Comparison of ENCODE assay signal across 21 cellular contexts in genomic region chr16:67651847-67652246, GRCh38. TPM values are rescaled to one million over a fixed set of nuclear protein-coding genes. Genes with fewer than 3 reads are reported as not detected.
DNase-seq lines count a peak whose midpoint lies in the region; ATAC-seq, FAIRE-seq and TF ChIP-seq lines count a peak whose summit lies in the region.
"Had no signal": no experiment of that assay in that cellular context is flagged by ENCODE, and none has a peak within 500 bp of the region (broad histone marks: within the 10 kb centered on the region; RNA-seq: fewer than 3 reads in every experiment).

No MANE protein-coding gene starts in this region.

- WGBS in HepG2 (ENCODE audit: low lambda C conversion rate): 25% methylated on average over 2 of the region's 4 CpGs
- WGBS in right lobe of liver (ENCODE audit: insufficient coverage, low coverage, low lambda C conversion rate, missing lambda C conversion rate): 100% methylated on average over 2 of the region's 4 CpGs
- 88 to 90% (median 90%) methylated on average over 2 to 4 of the region's 4 CpGs for WGBS in adrenal gland, 4 donors

- no peak overlapping the region for H3K4me3 Mint-ChIP-seq in activated CD8-positive, alpha-beta T cell treated with anti-CD3 and anti-CD28 coated beads for 36 hours
- no peak overlapping the region for H3K4me3 Mint-ChIP-seq in naive thymus-derived CD4-positive, alpha-beta T cell

- TF ChIP-seq EP300 in HepG2 (IDR thresholded peaks at IDR 0.05; ENCODE audit: low read depth in 2 of 2, low read length in 2 of 2) (no peak), HepG2 (CRISPR knock-in tag; IDR thresholded peaks at IDR 0.05; ENCODE audit: borderline replicate concordance) (no peak)

- H3K9ac ChIP-seq in HepG2 (ENCODE audit: insufficient read depth, low read depth, low read length): no peak overlapping the region
- H3K9ac ChIP-seq: parathyroid adenoma had no signal

- H3K79me2 ChIP-seq in HepG2 (ENCODE audit: insufficient read depth, low read length): no peaks in the 10 kb centered on the region
- H3K79me2 ChIP-seq: parathyroid adenoma had no signal

- H3K9me3 ChIP-seq in HepG2 (ENCODE audit: low read length) (no peaks in the 10 kb centered on the region), right lobe of liver (no peaks in the 10 kb centered on the region), adrenal gland (replicated peaks in 1 of 3) (no peaks in the 10 kb centered on the region)
- H3K9me3 ChIP-seq in naive thymus-derived CD4-positive, alpha-beta T cell (ENCODE audit: control insufficient read depth in 2 of 3, low read length in 3 of 3): no peaks in the 10 kb centered on the region
- H3K9me3 ChIP-seq: lower lobe of right lung had no signal

- FAIRE-seq in HepG2 (lab: Jason Lieb, UNC): no peak
- FAIRE-seq: TTC549, urothelium cell line had no signal

- H3K4me2 ChIP-seq in HepG2 (ENCODE audit: low read depth, low read length): no peak overlapping the region

- H3K27ac Mint-ChIP-seq in activated CD8-positive, alpha-beta T cell treated with anti-CD3 and anti-CD28 coated beads for 36 hours: peak overlapping the region; percentile 57
- peak overlapping the region in 6 of 9 donors; percentile 19 to 76 (median 42) for H3K27ac Mint-ChIP-seq in naive thymus-derived CD4-positive, alpha-beta T cell

- BruUV-seq in HepG2 (replicated peaks; lab: Mats Ljungman, UMichigan): no TSS peak

- H3K36me3 ChIP-seq in HepG2 (replicated peaks in 1 of 2; ENCODE audit: control insufficient read depth in 1 of 2, insufficient read depth in 2 of 2, low read length in 2 of 2) (peaks cover 0 to under 1% of the 10 kb centered on the region in 2 experiments; a peak in 1 of 5 replicates), right lobe of liver (no peaks in the 10 kb centered on the region), adrenal gland (replicated peaks in 1 of 2) (no peaks in the 10 kb centered on the region)
- peaks cover 0 to 88% (median 36%) of the 10 kb centered on the region in 3 experiments for H3K36me3 ChIP-seq in naive thymus-derived CD4-positive, alpha-beta T cell (ENCODE audit: control insufficient read depth in 2 of 3, insufficient read depth in 3 of 3, low read length in 3 of 3)

- no peak overlapping the region for H2AFZ ChIP-seq in HepG2 (ENCODE audit: low read length)
- H2AFZ ChIP-seq: parathyroid adenoma had no signal

- peaks cover 9 to 69% of the 10 kb centered on the region in 2 experiments for H3K27me3 ChIP-seq in HepG2 (ENCODE audit: control insufficient read depth in 1 of 2, insufficient read depth in 2 of 2, low read length in 2 of 2)
- peaks cover 0 to 12% of the 10 kb centered on the region in 2 donors for H3K27me3 ChIP-seq in right lobe of liver
- no peaks in the 10 kb centered on the region for H3K27me3 ChIP-seq in naive thymus-derived CD4-positive, alpha-beta T cell (ENCODE audit: control insufficient read depth in 2 of 2, insufficient read depth in 2 of 2, low read length in 2 of 2)
- peaks cover 23% of the 10 kb centered on the region for H3K27me3 ChIP-seq in adrenal gland

- no peaks in the 10 kb centered on the region for H3K27me3 Mint-ChIP-seq in activated CD8-positive, alpha-beta T cell treated with anti-CD3 and anti-CD28 coated beads for 36 hours
- H3K27me3 Mint-ChIP-seq in naive thymus-derived CD4-positive, alpha-beta T cell: no peaks in the 10 kb centered on the region

- in situ Hi-C loops in HepG2 (cut with HindIII; ENCODE audit: extremely low pct_ligation_motif_present, low pct_unique_long_range_greater_than_20kb): no loop called here

- H3K27ac ChIP-seq in HepG2 (ENCODE audit: extremely low read length, insufficient read depth, low read length) (no peak overlapping the region), right lobe of liver (no peak overlapping the region), caudate nucleus (ENCODE audit: low read depth, low read length) (no peak overlapping the region), adrenal gland (no peak overlapping the region)
- peak overlapping the region; percentile 7 for H3K27ac ChIP-seq in naive thymus-derived CD4-positive, alpha-beta T cell (ENCODE audit: low read depth, low read length)
- H3K27ac ChIP-seq: C4-2B, lower lobe of right lung, parathyroid adenoma had no signal

- no peak for DNase-seq in HepG2 (ENCODE audit: low spot score)
- no peak for DNase-seq in right lobe of liver
- no peak for DNase-seq in activated CD8-positive, alpha-beta T cell treated with anti-CD3 and anti-CD28 coated beads for 36 hours
- DNase-seq in naive thymus-derived CD4-positive, alpha-beta T cell: no peak
- no peak for DNase-seq in caudate nucleus (lab: John Stamatoyannopoulos, UW)
- no peak for DNase-seq in D341Med (ENCODE audit: low spot score)
- no peak for DNase-seq in NCI-H345 (lab: John Stamatoyannopoulos, UW)
- DNase-seq in adrenal gland: no peak
- DNase-seq: activated effector memory CD4-positive, alpha-beta T cell treated with Interleukin-2 at 50 U/mL for 16 hours; DMS 273 treated with DMSO at 0.1 percent for 48 hours; HCEC 1CT; Karpas-422; NCI-H1048; NCI-H187; NCI-H748 treated with DMSO at 0.1 percent for 48 hours had no signal

- H3K9me3 Mint-ChIP-seq in activated CD8-positive, alpha-beta T cell treated with anti-CD3 and anti-CD28 coated beads for 36 hours: no peaks in the 10 kb centered on the region
- H3K9me3 Mint-ChIP-seq in naive thymus-derived CD4-positive, alpha-beta T cell: no peaks in the 10 kb centered on the region

- intact Hi-C loops in HepG2 (cut with micrococcal nuclease; ENCODE audit: unreplicated experiment): no loop called here
- intact Hi-C loops in right lobe of liver (cut with DNase I): no loop called here
- intact Hi-C loops in activated CD8-positive, alpha-beta T cell treated with anti-CD3 and anti-CD28 coated beads for 36 hours (cut with micrococcal nuclease): no loop called here
- intact Hi-C loops in naive thymus-derived CD4-positive, alpha-beta T cell (cut with micrococcal nuclease): no loop called here
- intact Hi-C loops in adrenal gland (cut with DNase I): no loop called here

- H3K4me3 ChIP-seq in HepG2 (replicated peaks in 1 of 3; ENCODE audit: insufficient read depth in 1 of 3, low read depth in 2 of 3, low read length in 3 of 3) (no peak overlapping the region), right lobe of liver (no peak overlapping the region), adrenal gland (no peak overlapping the region)
- no peak overlapping the region for H3K4me3 ChIP-seq in naive thymus-derived CD4-positive, alpha-beta T cell (ENCODE audit: low read length)

- peaks cover 11% of the 10 kb centered on the region for H4K20me1 ChIP-seq in HepG2 (ENCODE audit: insufficient read depth, low read length)

- peaks cover 6% of the 10 kb centered on the region for H3K4me1 Mint-ChIP-seq in activated CD8-positive, alpha-beta T cell treated with anti-CD3 and anti-CD28 coated beads for 36 hours (ENCODE audit: low read depth)
- peaks cover 5 to 18% (median 16%) of the 10 kb centered on the region in 7 donors for H3K4me1 Mint-ChIP-seq in naive thymus-derived CD4-positive, alpha-beta T cell

- TF ChIP-seq POLR2A in HepG2 (IDR thresholded peaks at IDR 0.05; ENCODE audit: insufficient read depth in 1 of 2, low read depth in 2 of 2, low read length in 2 of 2) (no peak), right lobe of liver (IDR thresholded peaks at IDR 0.05) (no peak), adrenal gland (IDR thresholded peaks at IDR 0.05) (no peak)

- no peak for TF ChIP-seq CTCF in HepG2 (CRISPR knock-in tag; IDR thresholded peaks at IDR 0.05)
- TF ChIP-seq CTCF in right lobe of liver (IDR thresholded peaks at IDR 0.05): no peak
- TF ChIP-seq CTCF in activated CD8-positive, alpha-beta T cell treated with anti-CD3 and anti-CD28 coated beads for 36 hours (IDR thresholded peaks at IDR 0.05): no peak
- TF ChIP-seq CTCF in adrenal gland (IDR thresholded peaks at IDR 0.05): no peak

- no peak for TF ChIP-seq RAD21 in HepG2 (CRISPR knock-in tag; IDR thresholded peaks at IDR 0.05)

- ATAC-seq in HepG2 (no peak), right lobe of liver (no peak)
- ATAC-seq in activated CD8-positive, alpha-beta T cell treated with anti-CD3 and anti-CD28 coated beads for 36 hours: no peak
- no peak for ATAC-seq in naive thymus-derived CD4-positive, alpha-beta T cell

- H3K4me1 ChIP-seq in HepG2 (ENCODE audit: insufficient read depth, low read length): peaks cover 25% of the 10 kb centered on the region; the same call in 1 of the 2 replicates
- peaks cover 0 to 5% (median 0%) of the 10 kb centered on the region in 4 donors for H3K4me1 ChIP-seq in right lobe of liver
- no peaks in the 10 kb centered on the region for H3K4me1 ChIP-seq in naive thymus-derived CD4-positive, alpha-beta T cell (ENCODE audit: control insufficient read depth in 2 of 2, insufficient read depth in 2 of 2, low read length in 2 of 2)
- peaks cover 6% of the 10 kb centered on the region in 2 donors for H3K4me1 ChIP-seq in adrenal gland (replicated peaks in 1 of 2)
- H3K4me1 ChIP-seq: parathyroid adenoma had no signal

- POLR2A ChIA-PET in HepG2 (lab: Yijun Ruan, JAX): interaction anchor here (1.1 to 1.9 kb wide), 2 partner anchors 8 to 14 kb away, joined by 4 to 6 read pairs; partner anchors contain the start of genes ACD, C16orf86 and ENKD1
- POLR2A ChIA-PET in activated CD8-positive, alpha-beta T cell treated with anti-CD3 and anti-CD28 coated beads for 36 hours (lab: Charles Lee): interaction anchor here (1.2 to 9.2 kb wide), 3 partner anchors 8 to 13 kb away, joined by 3 to 100 read pairs (median 13); partner anchors contain the start of genes ACD and PARD6A
- POLR2A ChIA-PET in naive thymus-derived CD4-positive, alpha-beta T cell (lab: Charles Lee): interaction anchor here (1.4 to 1.8 kb wide), 2 partner anchors 9 to 90 kb away, joined by 3 to 6 read pairs; partner anchors contain the start of genes ACD, CTCF and PARD6A

- CTCF ChIA-PET in HepG2 (lab: Yijun Ruan, JAX; ENCODE audit: low intra/inter-chr PET ratio, low total read pairs): no interaction called here
- CTCF ChIA-PET in activated CD8-positive, alpha-beta T cell treated with anti-CD3 and anti-CD28 coated beads for 36 hours (lab: Charles Lee): interaction anchor here (0.9 to 1.9 kb wide), 3 partner anchors 11 to 171 kb away, joined by 3 to 5 read pairs (median 4); partner anchors contain the start of gene ATP6V0D1
- CTCF ChIA-PET in naive thymus-derived CD4-positive, alpha-beta T cell (lab: Charles Lee): interaction anchor here (1.5 kb wide), 1 partner anchor 90 kb away, joined by 3 read pairs; no protein-coding TSS in a partner anchor

- peaks cover 42% of the 10 kb centered on the region for H3K36me3 Mint-ChIP-seq in activated CD8-positive, alpha-beta T cell treated with anti-CD3 and anti-CD28 coated beads for 36 hours (ENCODE audit: low read depth)
- H3K36me3 Mint-ChIP-seq in naive thymus-derived CD4-positive, alpha-beta T cell: peaks cover 8 to 26% (median 21%) of the 10 kb centered on the region in 5 donors

RNA-seq across cellular contexts. Expression of gene CARMIL2, which starts 6.9 kb away (rescaled TPM):
- total RNA-seq in HepG2 (2016; rRNA removed; fragmentation: Illumina TruSeq; extraction: Trizol) (0.91 and 1.3 TPM in 2 replicates), right lobe of liver (1 to 10 TPM in 3 of 6 experiments, under 1 TPM in 3; 0.39 to 3.4 (median 0.88) TPM), adrenal gland (1 to 10 TPM in 5 of 8 donors, under 1 TPM in 3; 0.24 to 2.5 (median 1.3) TPM)
- total RNA-seq in HepG2 (2016; cell fraction: cytosol; rRNA removed; fragmentation: Illumina TruSeq; extraction: Trizol; ENCODE audit: low read depth): 0.35 TPM in 1 of 2 replicates, not detected in the other
- total RNA-seq in HepG2 (2016; cell fraction: insoluble cytoplasmic fraction; rRNA removed; fragmentation: Illumina TruSeq; extraction: Trizol): 0.70 and 1.1 TPM in 2 replicates
- total RNA-seq in HepG2 (2016; cell fraction: membrane; rRNA removed; fragmentation: Illumina TruSeq; extraction: Trizol): 0.53 and 0.79 TPM in 2 replicates
- total RNA-seq in HepG2 (2016; cell fraction: nucleus; rRNA removed; fragmentation: Illumina TruSeq; extraction: Trizol): 1.4 and 1.8 TPM in 2 replicates
- polyA plus RNA-seq in HepG2 (2011; rRNA removed) (2.7 and 3.9 TPM in 2 replicates), adrenal gland (10 to 100 TPM in 1 of 3 donors, 1 to 10 TPM in 1, under 1 TPM in 1; 0.35 to 18.5 (median 4.1) TPM)
- polyA plus RNA-seq in HepG2 (2011; cell fraction: cytosol; rRNA removed): 1.2 and 1.7 TPM in 2 replicates
- polyA plus RNA-seq in HepG2 (2011; cell fraction: nucleus; rRNA removed): 44.9 and 54.0 TPM in 2 replicates
- 3.5 and 5.1 TPM in 2 replicates for polyA plus RNA-seq in HepG2 (2012)
- polyA plus RNA-seq in HepG2 (2016; cell fraction: cytosol; fragmentation: Illumina TruSeq; extraction: Trizol; ENCODE audit: low read depth): 0.63 and 0.69 TPM in 2 replicates
- polyA plus RNA-seq in HepG2 (2016; cell fraction: insoluble cytoplasmic fraction; fragmentation: Illumina TruSeq; extraction: Trizol; ENCODE audit: low read depth): 0.79 and 1.0 TPM in 2 replicates
- 0.58 and 0.64 TPM in 2 replicates for polyA plus RNA-seq in HepG2 (2016; cell fraction: membrane; fragmentation: Illumina TruSeq; extraction: Trizol; ENCODE audit: low read depth)
- polyA plus RNA-seq in HepG2 (2016; cell fraction: nucleus; fragmentation: Illumina TruSeq; extraction: Trizol; ENCODE audit: insufficient read depth, low read depth): 6.0 and 8.0 TPM in 2 replicates
- polyA minus RNA-seq in HepG2 (2011; rRNA and poly(A)+ RNA removed; ENCODE audit: low replicate concordance): 0.23 and 5.9 TPM in 2 replicates
- 1.2 and 3.3 TPM in 2 replicates for polyA minus RNA-seq in HepG2 (2011; cell fraction: cytosol; rRNA and poly(A)+ RNA removed)
- polyA minus RNA-seq in HepG2 (2011; cell fraction: nucleus; rRNA and poly(A)+ RNA removed): 8.9 and 9.2 TPM in 2 replicates
- total RNA-seq in activated CD8-positive, alpha-beta T cell treated with anti-CD3 and anti-CD28 coated beads for 36 hours: 100 to 1,000 TPM; 151 to 155 TPM
- 100 to 1,000 TPM; 140 to 245 (median 215) TPM for total RNA-seq in naive thymus-derived CD4-positive, alpha-beta T cell
- polyA plus RNA-seq in naive thymus-derived CD4-positive, alpha-beta T cell: 10 to 100 TPM; 12.7 to 28.7 TPM
- total RNA-seq: bronchial epithelial cell had no signal

RNA-seq across cellular contexts. Expression of gene ACD, which starts 8.2 kb away (rescaled TPM):
- 26.1 and 32.6 TPM in 2 replicates for total RNA-seq in HepG2 (2016; rRNA removed; fragmentation: Illumina TruSeq; extraction: Trizol)
- 11.9 and 12.4 TPM in 2 replicates for total RNA-seq in HepG2 (2016; cell fraction: cytosol; rRNA removed; fragmentation: Illumina TruSeq; extraction: Trizol; ENCODE audit: low read depth)
- 22.4 and 31.8 TPM in 2 replicates for total RNA-seq in HepG2 (2016; cell fraction: insoluble cytoplasmic fraction; rRNA removed; fragmentation: Illumina TruSeq; extraction: Trizol)
- 20.9 and 24.1 TPM in 2 replicates for total RNA-seq in HepG2 (2016; cell fraction: membrane; rRNA removed; fragmentation: Illumina TruSeq; extraction: Trizol)
- 18.3 and 24.0 TPM in 2 replicates for total RNA-seq in HepG2 (2016; cell fraction: nucleus; rRNA removed; fragmentation: Illumina TruSeq; extraction: Trizol)
- 37.1 and 38.3 TPM in 2 replicates for polyA plus RNA-seq in HepG2 (2011; rRNA removed)
- polyA plus RNA-seq in HepG2 (2011; cell fraction: cytosol; rRNA removed): 15.3 and 28.8 TPM in 2 replicates
- 82.8 and 84.5 TPM in 2 replicates for polyA plus RNA-seq in HepG2 (2011; cell fraction: nucleus; rRNA removed)
- 28.9 and 29.0 TPM in 2 replicates for polyA plus RNA-seq in HepG2 (2012)
- 18.7 and 21.0 TPM in 2 replicates for polyA plus RNA-seq in HepG2 (2016; cell fraction: cytosol; fragmentation: Illumina TruSeq; extraction: Trizol; ENCODE audit: low read depth)
- 30.7 and 42.2 TPM in 2 replicates for polyA plus RNA-seq in HepG2 (2016; cell fraction: insoluble cytoplasmic fraction; fragmentation: Illumina TruSeq; extraction: Trizol; ENCODE audit: low read depth)
- polyA plus RNA-seq in HepG2 (2016; cell fraction: membrane; fragmentation: Illumina TruSeq; extraction: Trizol; ENCODE audit: low read depth): 29.3 and 29.6 TPM in 2 replicates
- 42.9 and 46.5 TPM in 2 replicates for polyA plus RNA-seq in HepG2 (2016; cell fraction: nucleus; fragmentation: Illumina TruSeq; extraction: Trizol; ENCODE audit: insufficient read depth, low read depth)
- polyA minus RNA-seq in HepG2 (2011; rRNA and poly(A)+ RNA removed; ENCODE audit: low replicate concordance): 39.4 and 41.0 TPM in 2 replicates
- 18.9 and 21.7 TPM in 2 replicates for polyA minus RNA-seq in HepG2 (2011; cell fraction: cytosol; rRNA and poly(A)+ RNA removed)
- polyA minus RNA-seq in HepG2 (2011; cell fraction: nucleus; rRNA and poly(A)+ RNA removed): 18.6 and 22.8 TPM in 2 replicates
- total RNA-seq in right lobe of liver: 1 to 10 TPM; 4.0 to 8.2 (median 5.9) TPM
- 10 to 100 TPM; 50.8 to 53.7 TPM for total RNA-seq in activated CD8-positive, alpha-beta T cell treated with anti-CD3 and anti-CD28 coated beads for 36 hours
- 10 to 100 TPM; 29.3 to 44.1 (median 34.4) TPM for total RNA-seq in naive thymus-derived CD4-positive, alpha-beta T cell
- polyA plus RNA-seq in naive thymus-derived CD4-positive, alpha-beta T cell: 10 to 100 TPM; 25.4 to 33.2 TPM
- total RNA-seq in adrenal gland: 10 to 100 TPM in 7 of 8 donors, 1 to 10 TPM in 1; 9.2 to 47.0 (median 20.7) TPM
- polyA plus RNA-seq in adrenal gland: 10 to 100 TPM in 2 of 3 donors, 1 to 10 TPM in 1; 7.3 to 26.5 (median 24.3) TPM

RNA-seq across cellular contexts. Expression of gene PARD6A, which starts 8.9 kb away (rescaled TPM):
- total RNA-seq in HepG2 (2016; rRNA removed; fragmentation: Illumina TruSeq; extraction: Trizol) (3.0 and 4.3 TPM in 2 replicates), right lobe of liver (1 to 10 TPM; 1.3 to 4.8 (median 2.6) TPM), adrenal gland (10 to 100 TPM in 4 of 8 donors, 1 to 10 TPM in 4; 7.3 to 49.1 (median 10.5) TPM)
- 22.8 and 24.1 TPM in 2 replicates for total RNA-seq in HepG2 (2016; cell fraction: cytosol; rRNA removed; fragmentation: Illumina TruSeq; extraction: Trizol; ENCODE audit: low read depth)
- 2.5 and 4.0 TPM in 2 replicates for total RNA-seq in HepG2 (2016; cell fraction: insoluble cytoplasmic fraction; rRNA removed; fragmentation: Illumina TruSeq; extraction: Trizol)
- 18.3 and 19.1 TPM in 2 replicates for total RNA-seq in HepG2 (2016; cell fraction: membrane; rRNA removed; fragmentation: Illumina TruSeq; extraction: Trizol)
- 1.6 and 2.2 TPM in 2 replicates for total RNA-seq in HepG2 (2016; cell fraction: nucleus; rRNA removed; fragmentation: Illumina TruSeq; extraction: Trizol)
- polyA plus RNA-seq in HepG2 (2011; rRNA removed) (3.5 and 3.6 TPM in 2 replicates), adrenal gland (1 to 10 TPM; 1.5 to 9.3 (median 6.7) TPM)
- 4.3 and 6.9 TPM in 2 replicates for polyA plus RNA-seq in HepG2 (2011; cell fraction: cytosol; rRNA removed)
- polyA plus RNA-seq in HepG2 (2011; cell fraction: nucleus; rRNA removed): 2.8 and 3.0 TPM in 2 replicates
- 1.3 and 2.2 TPM in 2 replicates for polyA plus RNA-seq in HepG2 (2012)
- polyA plus RNA-seq in HepG2 (2016; cell fraction: cytosol; fragmentation: Illumina TruSeq; extraction: Trizol; ENCODE audit: low read depth): 26.8 and 27.5 TPM in 2 replicates
- polyA plus RNA-seq in HepG2 (2016; cell fraction: insoluble cytoplasmic fraction; fragmentation: Illumina TruSeq; extraction: Trizol; ENCODE audit: low read depth): 2.2 and 3.0 TPM in 2 replicates
- 17.4 and 17.7 TPM in 2 replicates for polyA plus RNA-seq in HepG2 (2016; cell fraction: membrane; fragmentation: Illumina TruSeq; extraction: Trizol; ENCODE audit: low read depth)
- 1.5 and 2.9 TPM in 2 replicates for polyA plus RNA-seq in HepG2 (2016; cell fraction: nucleus; fragmentation: Illumina TruSeq; extraction: Trizol; ENCODE audit: insufficient read depth, low read depth)
- polyA minus RNA-seq in HepG2 (2011; rRNA and poly(A)+ RNA removed; ENCODE audit: low replicate concordance): 2.8 and 3.8 TPM in 2 replicates
- 0.79 and 2.1 TPM in 2 replicates for polyA minus RNA-seq in HepG2 (2011; cell fraction: cytosol; rRNA and poly(A)+ RNA removed)
- 0.50 and 0.77 TPM in 2 replicates for polyA minus RNA-seq in HepG2 (2011; cell fraction: nucleus; rRNA and poly(A)+ RNA removed)
- 1 to 10 TPM; 6.3 to 7.2 TPM for total RNA-seq in activated CD8-positive, alpha-beta T cell treated with anti-CD3 and anti-CD28 coated beads for 36 hours
- 10 to 100 TPM in 1 of 5 experiments, 1 to 10 TPM in 4; 4.5 to 11.2 (median 4.7) TPM for total RNA-seq in naive thymus-derived CD4-positive, alpha-beta T cell
- polyA plus RNA-seq in naive thymus-derived CD4-positive, alpha-beta T cell: 10 to 100 TPM in 1 of 2 donors, 1 to 10 TPM in 1; 9.3 to 15.1 TPM

RNA-seq across cellular contexts. Expression of gene ENKD1, which starts 14.7 kb away (rescaled TPM):
- total RNA-seq in HepG2 (2016; rRNA removed; fragmentation: Illumina TruSeq; extraction: Trizol): 20.8 and 21.4 TPM in 2 replicates
- total RNA-seq in HepG2 (2016; cell fraction: cytosol; rRNA removed; fragmentation: Illumina TruSeq; extraction: Trizol; ENCODE audit: low read depth): 10.8 and 12.4 TPM in 2 replicates
- total RNA-seq in HepG2 (2016; cell fraction: insoluble cytoplasmic fraction; rRNA removed; fragmentation: Illumina TruSeq; extraction: Trizol): 17.9 and 24.2 TPM in 2 replicates
- total RNA-seq in HepG2 (2016; cell fraction: membrane; rRNA removed; fragmentation: Illumina TruSeq; extraction: Trizol): 17.6 and 19.5 TPM in 2 replicates
- total RNA-seq in HepG2 (2016; cell fraction: nucleus; rRNA removed; fragmentation: Illumina TruSeq; extraction: Trizol): 13.8 and 15.4 TPM in 2 replicates
- 10.8 and 12.2 TPM in 2 replicates for polyA plus RNA-seq in HepG2 (2011; rRNA removed)
- polyA plus RNA-seq in HepG2 (2011; cell fraction: cytosol; rRNA removed): 6.0 and 11.2 TPM in 2 replicates
- polyA plus RNA-seq in HepG2 (2011; cell fraction: nucleus; rRNA removed): 29.2 and 37.2 TPM in 2 replicates
- polyA plus RNA-seq in HepG2 (2012): 9.4 and 12.3 TPM in 2 replicates
- polyA plus RNA-seq in HepG2 (2016; cell fraction: cytosol; fragmentation: Illumina TruSeq; extraction: Trizol; ENCODE audit: low read depth): 11.8 and 13.2 TPM in 2 replicates
- polyA plus RNA-seq in HepG2 (2016; cell fraction: insoluble cytoplasmic fraction; fragmentation: Illumina TruSeq; extraction: Trizol; ENCODE audit: low read depth): 18.0 and 18.5 TPM in 2 replicates
- 9.5 and 15.3 TPM in 2 replicates for polyA plus RNA-seq in HepG2 (2016; cell fraction: membrane; fragmentation: Illumina TruSeq; extraction: Trizol; ENCODE audit: low read depth)
- 33.6 and 35.0 TPM in 2 replicates for polyA plus RNA-seq in HepG2 (2016; cell fraction: nucleus; fragmentation: Illumina TruSeq; extraction: Trizol; ENCODE audit: insufficient read depth, low read depth)
- polyA minus RNA-seq in HepG2 (2011; rRNA and poly(A)+ RNA removed; ENCODE audit: low replicate concordance): 6.6 and 7.1 TPM in 2 replicates
- polyA minus RNA-seq in HepG2 (2011; cell fraction: cytosol; rRNA and poly(A)+ RNA removed): 4.5 and 7.8 TPM in 2 replicates
- polyA minus RNA-seq in HepG2 (2011; cell fraction: nucleus; rRNA and poly(A)+ RNA removed): 3.6 and 3.9 TPM in 2 replicates
- total RNA-seq in right lobe of liver: 1 to 10 TPM; 4.4 to 8.9 (median 7.3) TPM
- 1 to 10 TPM; 8.4 to 8.9 TPM for total RNA-seq in activated CD8-positive, alpha-beta T cell treated with anti-CD3 and anti-CD28 coated beads for 36 hours
- total RNA-seq in naive thymus-derived CD4-positive, alpha-beta T cell: 1 to 10 TPM; 4.9 to 8.3 (median 7.8) TPM
- 1 to 10 TPM; 1.1 to 2.5 TPM for polyA plus RNA-seq in naive thymus-derived CD4-positive, alpha-beta T cell
- 10 to 100 TPM in 7 of 8 donors, 1 to 10 TPM in 1; 8.8 to 69.8 (median 17.8) TPM for total RNA-seq in adrenal gland
- 100 to 1,000 TPM in 1 of 3 donors, 10 to 100 TPM in 1, 1 to 10 TPM in 1; 3.0 to 113 (median 72.5) TPM for polyA plus RNA-seq in adrenal gland

RNA-seq across cellular contexts. Expression of gene C16orf86, which starts 14.8 kb away (rescaled TPM):
- 1.7 and 3.1 TPM in 2 replicates for total RNA-seq in HepG2 (2016; rRNA removed; fragmentation: Illumina TruSeq; extraction: Trizol)
- 1.9 and 2.8 TPM in 2 replicates for total RNA-seq in HepG2 (2016; cell fraction: cytosol; rRNA removed; fragmentation: Illumina TruSeq; extraction: Trizol; ENCODE audit: low read depth)
- total RNA-seq in HepG2 (2016; cell fraction: insoluble cytoplasmic fraction; rRNA removed; fragmentation: Illumina TruSeq; extraction: Trizol): 2.1 and 4.2 TPM in 2 replicates
- total RNA-seq in HepG2 (2016; cell fraction: membrane; rRNA removed; fragmentation: Illumina TruSeq; extraction: Trizol): 2.2 and 3.5 TPM in 2 replicates
- total RNA-seq in HepG2 (2016; cell fraction: nucleus; rRNA removed; fragmentation: Illumina TruSeq; extraction: Trizol): 1.9 and 4.3 TPM in 2 replicates
- 1.5 and 2.0 TPM in 2 replicates for polyA plus RNA-seq in HepG2 (2011; rRNA removed)
- polyA plus RNA-seq in HepG2 (2011; cell fraction: cytosol; rRNA removed): 1.8 and 2.8 TPM in 2 replicates
- polyA plus RNA-seq in HepG2 (2011; cell fraction: nucleus; rRNA removed): 7.9 and 8.0 TPM in 2 replicates
- 1.3 and 1.7 TPM in 2 replicates for polyA plus RNA-seq in HepG2 (2012)
- 1.6 and 2.1 TPM in 2 replicates for polyA plus RNA-seq in HepG2 (2016; cell fraction: cytosol; fragmentation: Illumina TruSeq; extraction: Trizol; ENCODE audit: low read depth)
- 2.2 and 3.1 TPM in 2 replicates for polyA plus RNA-seq in HepG2 (2016; cell fraction: insoluble cytoplasmic fraction; fragmentation: Illumina TruSeq; extraction: Trizol; ENCODE audit: low read depth)
- polyA plus RNA-seq in HepG2 (2016; cell fraction: membrane; fragmentation: Illumina TruSeq; extraction: Trizol; ENCODE audit: low read depth): 2.3 and 2.5 TPM in 2 replicates
- polyA plus RNA-seq in HepG2 (2016; cell fraction: nucleus; fragmentation: Illumina TruSeq; extraction: Trizol; ENCODE audit: insufficient read depth, low read depth): 5.2 and 6.4 TPM in 2 replicates
- 0.12 and 1.3 TPM in 2 replicates for polyA minus RNA-seq in HepG2 (2011; rRNA and poly(A)+ RNA removed; ENCODE audit: low replicate concordance)
- 0.53 and 0.79 TPM in 2 replicates for polyA minus RNA-seq in HepG2 (2011; cell fraction: cytosol; rRNA and poly(A)+ RNA removed)
- 0.62 and 0.64 TPM in 2 replicates for polyA minus RNA-seq in HepG2 (2011; cell fraction: nucleus; rRNA and poly(A)+ RNA removed)
- 1 to 10 TPM; 1.4 to 4.3 (median 2.5) TPM for total RNA-seq in right lobe of liver
- 1 to 10 TPM; 2.8 to 4.7 TPM for total RNA-seq in activated CD8-positive, alpha-beta T cell treated with anti-CD3 and anti-CD28 coated beads for 36 hours
- 1 to 10 TPM; 4.3 to 6.4 (median 4.7) TPM for total RNA-seq in naive thymus-derived CD4-positive, alpha-beta T cell
- polyA plus RNA-seq in naive thymus-derived CD4-positive, alpha-beta T cell: 1 to 10 TPM; 3.5 to 5.7 TPM
- 10 to 100 TPM in 4 of 8 donors, 1 to 10 TPM in 4; 4.4 to 17.9 (median 9.3) TPM for total RNA-seq in adrenal gland
- polyA plus RNA-seq in adrenal gland: 10 to 100 TPM in 1 of 3 donors, 1 to 10 TPM in 1, under 1 TPM in 1; 0.57 to 14.4 (median 8.2) TPM

Comparison
In these comparisons a context has a peak if more than half of its experiments do, and no peak if none do; other contexts are left out.
1. RNA of gene CARMIL2, which starts 6.9 kb away (total RNA-seq): 140 to 245 TPM in naive thymus-derived CD4-positive, alpha-beta T cell and 151 to 155 TPM in activated CD8-positive, alpha-beta T cell treated with anti-CD3 and anti-CD28 coated beads for 36 hours; 0.24 to 2.5 TPM in adrenal gland, 0.35 to 1.8 TPM in HepG2 and 0.39 to 3.4 TPM in right lobe of liver; every median in the first group is over 10 times any median in the second.